In genomic region chr17:72492941-72493340, GRCh38 we compare ENCODE assay signal across 1 cellular context.
TF ChIP-seq lines count a peak whose summit lies in the region.

No MANE protein-coding gene starts in this region.

TF ChIP-seq in HepG2, 621 proteins besides CTCF, POLR2A, EP300 and RAD21 (continued from another document and continues in another):
- TF ChIP-seq, protein P1, sequence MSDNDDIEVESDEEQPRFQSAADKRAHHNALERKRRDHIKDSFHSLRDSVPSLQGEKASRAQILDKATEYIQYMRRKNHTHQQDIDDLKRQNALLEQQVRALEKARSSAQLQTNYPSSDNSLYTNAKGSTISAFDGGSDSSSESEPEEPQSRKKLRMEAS (IDR thresholded peaks at IDR 0.05): no peak
- TF ChIP-seq BHLHE40 (IDR thresholded peaks at IDR 0.05; ENCODE audit: low read length): no peak
- TF ChIP-seq TCF7L2 (IDR thresholded peaks at IDR 0.05; ENCODE audit: low read depth, low read length): no peak
- peak; percentile 46 for TF ChIP-seq FOXA3 (CRISPR knock-in tag; IDR thresholded peaks at IDR 0.05)
- TF ChIP-seq SRY (CRISPR knock-in tag; IDR thresholded peaks at IDR 0.05): no peak
- TF ChIP-seq, protein P2, sequence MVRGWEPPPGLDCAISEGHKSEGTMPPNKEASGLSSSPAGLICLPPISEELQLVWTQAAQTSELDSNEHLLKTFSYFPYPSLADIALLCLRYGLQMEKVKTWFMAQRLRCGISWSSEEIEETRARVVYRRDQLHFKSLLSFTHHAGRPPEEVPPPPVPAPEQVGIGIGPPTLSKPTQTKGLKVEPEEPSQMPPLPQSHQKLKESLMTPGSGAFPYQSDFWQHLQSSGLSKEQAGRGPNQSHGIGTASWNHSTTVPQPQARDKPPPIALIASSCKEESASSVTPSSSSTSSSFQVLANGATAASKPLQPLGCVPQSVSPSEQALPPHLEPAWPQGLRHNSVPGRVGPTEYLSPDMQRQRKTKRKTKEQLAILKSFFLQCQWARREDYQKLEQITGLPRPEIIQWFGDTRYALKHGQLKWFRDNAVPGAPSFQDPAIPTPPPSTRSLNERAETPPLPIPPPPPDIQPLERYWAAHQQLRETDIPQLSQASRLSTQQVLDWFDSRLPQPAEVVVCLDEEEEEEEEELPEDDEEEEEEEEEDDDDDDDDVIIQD (CRISPR knock-in tag; IDR thresholded peaks at IDR 0.05; ENCODE audit: low read depth): peak; percentile 25; the same call in 1 of the 2 replicates
- TF ChIP-seq ZC3H13 (CRISPR knock-in tag; IDR thresholded peaks at IDR 0.05): no peak
- no peak for TF ChIP-seq ZNF616 (CRISPR knock-in tag; IDR thresholded peaks at IDR 0.05; ENCODE audit: low read depth)
- TF ChIP-seq ZBTB2 (CRISPR knock-in tag; IDR thresholded peaks at IDR 0.05; ENCODE audit: low read depth): no peak
- no peak for TF ChIP-seq U2AF1 (optimal IDR thresholded peaks at IDR 0.05; ENCODE audit: low read depth, low read length)
- no peak for TF ChIP-seq PLRG1 (conservative IDR thresholded peaks at IDR 0.05)
- TF ChIP-seq GATAD1 (CRISPR knock-in tag; IDR thresholded peaks at IDR 0.05): no peak
- TF ChIP-seq KDM2A (CRISPR knock-in tag; IDR thresholded peaks at IDR 0.05; ENCODE audit: borderline replicate concordance, low read depth): 0 out of 2 replicates have a peak, but pooled peaks have one; percentile 31
- no peak for TF ChIP-seq SUZ12 (IDR thresholded peaks at IDR 0.05; ENCODE audit: low read depth, low read length)
- no peak for TF ChIP-seq MED13 (CRISPR knock-in tag; IDR thresholded peaks at IDR 0.05)
- no peak for TF ChIP-seq ZSCAN9 (CRISPR knock-in tag; IDR thresholded peaks at IDR 0.05; ENCODE audit: borderline replicate concordance)
- TF ChIP-seq ETV6 (CRISPR knock-in tag; conservative IDR thresholded peaks at IDR 0.05): no peak
- TF ChIP-seq, protein P3, sequence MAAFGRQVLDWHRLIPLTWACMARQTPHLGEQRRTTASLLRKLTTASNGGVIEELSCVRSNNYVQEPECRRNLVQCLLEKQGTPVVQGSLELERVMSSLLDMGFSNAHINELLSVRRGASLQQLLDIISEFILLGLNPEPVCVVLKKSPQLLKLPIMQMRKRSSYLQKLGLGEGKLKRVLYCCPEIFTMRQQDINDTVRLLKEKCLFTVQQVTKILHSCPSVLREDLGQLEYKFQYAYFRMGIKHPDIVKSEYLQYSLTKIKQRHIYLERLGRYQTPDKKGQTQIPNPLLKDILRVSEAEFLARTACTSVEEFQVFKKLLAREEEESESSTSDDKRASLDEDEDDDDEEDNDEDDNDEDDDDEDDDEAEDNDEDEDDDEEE (CRISPR knock-in tag; IDR thresholded peaks at IDR 0.05): no peak
- TF ChIP-seq PTBP1 (IDR thresholded peaks at IDR 0.05; ENCODE audit: low read depth, low read length, poor library complexity, severe bottlenecking): no peak
- TF ChIP-seq ZNF510 (CRISPR knock-in tag; IDR thresholded peaks at IDR 0.05; ENCODE audit: low read depth): no peak
- TF ChIP-seq BCL6 (CRISPR knock-in tag; IDR thresholded peaks at IDR 0.05): peak; percentile 88
- TF ChIP-seq XRCC5 (optimal IDR thresholded peaks at IDR 0.05; ENCODE audit: low read length): no peak
- no peak for TF ChIP-seq CC2D1A (CRISPR knock-in tag; IDR thresholded peaks at IDR 0.05)
- no peak for TF ChIP-seq SSRP1 (CRISPR knock-in tag; IDR thresholded peaks at IDR 0.05)
- no peak; the same call in 1 of the 2 replicates for TF ChIP-seq ZNF121 (CRISPR knock-in tag; IDR thresholded peaks at IDR 0.05)
- TF ChIP-seq RXRA (CRISPR knock-in tag; IDR thresholded peaks at IDR 0.05): peak; percentile 98
- no peak for TF ChIP-seq ZNF441 (CRISPR knock-in tag; IDR thresholded peaks at IDR 0.05; ENCODE audit: borderline replicate concordance)
- TF ChIP-seq MYC (CRISPR knock-in tag; IDR thresholded peaks at IDR 0.05; ENCODE audit: borderline replicate concordance): peak; percentile 25; the same call in 1 of the 2 replicates
- no peak for TF ChIP-seq SMYD3 (CRISPR knock-in tag; IDR thresholded peaks at IDR 0.05)
- no peak for TF ChIP-seq ATM (IDR thresholded peaks at IDR 0.05; ENCODE audit: borderline replicate concordance)
- TF ChIP-seq FOXJ3 (CRISPR knock-in tag; IDR thresholded peaks at IDR 0.05; ENCODE audit: borderline replicate concordance): peak; percentile 57; the same call in 1 of the 2 replicates
- no peak for TF ChIP-seq HES4 (CRISPR knock-in tag; IDR thresholded peaks at IDR 0.05; ENCODE audit: borderline replicate concordance)
- TF ChIP-seq, protein P4, sequence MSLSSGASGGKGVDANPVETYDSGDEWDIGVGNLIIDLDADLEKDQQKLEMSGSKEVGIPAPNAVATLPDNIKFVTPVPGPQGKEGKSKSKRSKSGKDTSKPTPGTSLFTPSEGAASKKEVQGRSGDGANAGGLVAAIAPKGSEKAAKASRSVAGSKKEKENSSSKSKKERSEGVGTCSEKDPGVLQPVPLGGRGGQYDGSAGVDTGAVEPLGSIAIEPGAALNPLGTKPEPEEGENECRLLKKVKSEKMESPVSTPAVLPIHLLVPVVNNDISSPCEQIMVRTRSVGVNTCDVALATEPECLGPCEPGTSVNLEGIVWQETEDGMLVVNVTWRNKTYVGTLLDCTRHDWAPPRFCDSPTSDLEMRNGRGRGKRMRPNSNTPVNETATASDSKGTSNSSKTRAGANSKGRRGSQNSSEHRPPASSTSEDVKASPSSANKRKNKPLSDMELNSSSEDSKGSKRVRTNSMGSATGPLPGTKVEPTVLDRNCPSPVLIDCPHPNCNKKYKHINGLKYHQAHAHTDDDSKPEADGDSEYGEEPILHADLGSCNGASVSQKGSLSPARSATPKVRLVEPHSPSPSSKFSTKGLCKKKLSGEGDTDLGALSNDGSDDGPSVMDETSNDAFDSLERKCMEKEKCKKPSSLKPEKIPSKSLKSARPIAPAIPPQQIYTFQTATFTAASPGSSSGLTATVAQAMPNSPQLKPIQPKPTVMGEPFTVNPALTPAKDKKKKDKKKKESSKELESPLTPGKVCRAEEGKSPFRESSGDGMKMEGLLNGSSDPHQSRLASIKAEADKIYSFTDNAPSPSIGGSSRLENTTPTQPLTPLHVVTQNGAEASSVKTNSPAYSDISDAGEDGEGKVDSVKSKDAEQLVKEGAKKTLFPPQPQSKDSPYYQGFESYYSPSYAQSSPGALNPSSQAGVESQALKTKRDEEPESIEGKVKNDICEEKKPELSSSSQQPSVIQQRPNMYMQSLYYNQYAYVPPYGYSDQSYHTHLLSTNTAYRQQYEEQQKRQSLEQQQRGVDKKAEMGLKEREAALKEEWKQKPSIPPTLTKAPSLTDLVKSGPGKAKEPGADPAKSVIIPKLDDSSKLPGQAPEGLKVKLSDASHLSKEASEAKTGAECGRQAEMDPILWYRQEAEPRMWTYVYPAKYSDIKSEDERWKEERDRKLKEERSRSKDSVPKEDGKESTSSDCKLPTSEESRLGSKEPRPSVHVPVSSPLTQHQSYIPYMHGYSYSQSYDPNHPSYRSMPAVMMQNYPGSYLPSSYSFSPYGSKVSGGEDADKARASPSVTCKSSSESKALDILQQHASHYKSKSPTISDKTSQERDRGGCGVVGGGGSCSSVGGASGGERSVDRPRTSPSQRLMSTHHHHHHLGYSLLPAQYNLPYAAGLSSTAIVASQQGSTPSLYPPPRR (CRISPR knock-in tag; IDR thresholded peaks at IDR 0.05; ENCODE audit: borderline replicate concordance): peak; percentile 64; the same call in 1 of the 2 replicates
- no peak for TF ChIP-seq ZNF775 (CRISPR knock-in tag; IDR thresholded peaks at IDR 0.05; ENCODE audit: borderline replicate concordance)
- TF ChIP-seq RBM22 (optimal IDR thresholded peaks at IDR 0.05; ENCODE audit: low read length): peak; percentile 34
- no peak for TF ChIP-seq ARID4A (CRISPR knock-in tag; IDR thresholded peaks at IDR 0.05; ENCODE audit: borderline replicate concordance)
- no peak for TF ChIP-seq ZNF670 (CRISPR knock-in tag; IDR thresholded peaks at IDR 0.05; ENCODE audit: borderline replicate concordance)
- no peak for TF ChIP-seq PCBP1 (IDR thresholded peaks at IDR 0.05; ENCODE audit: borderline replicate concordance, low read depth, low read length)
- peak; percentile 22; the same call in 1 of the 2 replicates for TF ChIP-seq HDAC1 (CRISPR knock-in tag; IDR thresholded peaks at IDR 0.05)
- TF ChIP-seq, protein P5, sequence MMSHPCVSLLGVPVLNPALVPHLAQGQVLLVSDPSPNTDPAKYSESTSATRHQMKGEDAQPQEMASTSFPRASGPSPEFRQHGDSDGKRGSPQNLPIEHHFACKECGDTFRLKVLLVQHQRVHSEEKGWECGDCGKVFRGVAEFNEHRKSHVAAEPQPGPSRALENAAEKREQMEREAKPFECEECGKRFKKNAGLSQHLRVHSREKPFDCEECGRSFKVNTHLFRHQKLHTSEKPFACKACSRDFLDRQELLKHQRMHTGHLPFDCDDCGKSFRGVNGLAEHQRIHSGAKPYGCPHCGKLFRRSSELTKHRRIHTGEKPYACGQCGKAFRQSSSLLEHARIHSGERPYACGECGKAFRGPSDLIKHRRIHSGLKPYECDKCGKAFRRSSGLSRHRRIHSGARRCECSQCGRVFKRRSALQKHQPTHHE (CRISPR knock-in tag; IDR thresholded peaks at IDR 0.05; ENCODE audit: borderline replicate concordance): no peak
- no peak for TF ChIP-seq ZNF646 (CRISPR knock-in tag; IDR thresholded peaks at IDR 0.05)
- TF ChIP-seq ARNTL (CRISPR knock-in tag; IDR thresholded peaks at IDR 0.05): no peak
- TF ChIP-seq PRMT3 (CRISPR knock-in tag; IDR thresholded peaks at IDR 0.05; ENCODE audit: borderline replicate concordance, low read depth): no peak
- TF ChIP-seq MED1 (CRISPR knock-in tag; IDR thresholded peaks at IDR 0.05): no peak
